ENCODE assay signal across 1 cellular context in the genomic region with DNA sequence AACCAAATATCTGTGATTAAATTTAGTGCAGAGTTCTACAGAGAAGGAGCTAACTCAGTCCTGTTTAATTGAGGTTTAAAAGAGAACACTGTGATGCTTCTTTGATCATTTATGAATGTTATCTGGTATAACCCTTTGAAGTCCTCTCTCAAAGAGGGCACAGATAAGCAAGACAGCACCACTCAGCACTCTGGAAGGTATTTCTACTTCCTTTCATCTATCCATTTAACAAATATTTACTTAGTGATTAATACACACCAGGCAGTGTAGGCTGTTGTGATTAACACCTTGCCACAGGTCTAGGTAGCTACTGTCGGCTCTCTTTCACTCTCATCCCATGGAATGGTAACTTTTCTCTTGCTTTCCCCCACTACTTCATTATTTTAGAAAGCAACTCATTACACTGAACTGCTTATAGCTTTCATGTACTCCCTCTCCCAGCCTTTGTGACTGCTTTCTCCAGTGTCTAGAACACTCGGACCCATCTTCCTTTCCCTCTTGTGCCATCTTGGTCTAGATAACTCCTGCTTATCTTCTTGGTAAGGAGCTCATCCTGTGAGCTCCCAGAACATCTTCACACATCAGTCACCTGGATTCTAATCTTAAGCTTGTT.
A peak's percentile ranks its signal among the peaks of the same experiment; 100 is the strongest.
TF ChIP-seq lines count a peak whose summit lies in the region.

No MANE protein-coding gene starts in this region.

TF ChIP-seq in HepG2, 621 proteins besides CTCF, POLR2A, EP300 and RAD21 (continued from another document and continues in another):
- TF ChIP-seq, protein P1, sequence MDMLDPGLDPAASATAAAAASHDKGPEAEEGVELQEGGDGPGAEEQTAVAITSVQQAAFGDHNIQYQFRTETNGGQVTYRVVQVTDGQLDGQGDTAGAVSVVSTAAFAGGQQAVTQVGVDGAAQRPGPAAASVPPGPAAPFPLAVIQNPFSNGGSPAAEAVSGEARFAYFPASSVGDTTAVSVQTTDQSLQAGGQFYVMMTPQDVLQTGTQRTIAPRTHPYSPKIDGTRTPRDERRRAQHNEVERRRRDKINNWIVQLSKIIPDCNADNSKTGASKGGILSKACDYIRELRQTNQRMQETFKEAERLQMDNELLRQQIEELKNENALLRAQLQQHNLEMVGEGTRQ (IDR thresholded peaks at IDR 0.05; ENCODE audit: low read depth, low read length) = no peak
- TF ChIP-seq, protein P1 (CRISPR knock-in tag; IDR thresholded peaks at IDR 0.05; ENCODE audit: borderline replicate concordance) = no peak
- TF ChIP-seq ZFP36L2 (CRISPR knock-in tag; IDR thresholded peaks at IDR 0.05) = no peak
- no peak for TF ChIP-seq ZNF644 (CRISPR knock-in tag; IDR thresholded peaks at IDR 0.05; ENCODE audit: low read depth)
- TF ChIP-seq CHD4 (IDR thresholded peaks at IDR 0.05; ENCODE audit: borderline replicate concordance, low read length) = 0 out of 2 replicates have a peak, but pooled peaks have one; percentile 68
- TF ChIP-seq PHB2 (IDR thresholded peaks at IDR 0.05; ENCODE audit: partially characterized antibody) = no peak
- TF ChIP-seq ZNF350 (CRISPR knock-in tag; IDR thresholded peaks at IDR 0.05; ENCODE audit: borderline replicate concordance, low read depth) = no peak
- TF ChIP-seq U2AF2 (IDR thresholded peaks at IDR 0.05; ENCODE audit: low read depth, low read length) = no peak
- TF ChIP-seq ZNF768 (CRISPR knock-in tag; IDR thresholded peaks at IDR 0.05) = no peak
- TF ChIP-seq ZNF207 (IDR thresholded peaks at IDR 0.05; ENCODE audit: borderline replicate concordance) = no peak
- peak; percentile 71 for TF ChIP-seq SIX4 (CRISPR knock-in tag; IDR thresholded peaks at IDR 0.05)
- TF ChIP-seq ZNF788 (CRISPR knock-in tag; IDR thresholded peaks at IDR 0.05; ENCODE audit: borderline replicate concordance) = no peak
- TF ChIP-seq, protein P2, sequence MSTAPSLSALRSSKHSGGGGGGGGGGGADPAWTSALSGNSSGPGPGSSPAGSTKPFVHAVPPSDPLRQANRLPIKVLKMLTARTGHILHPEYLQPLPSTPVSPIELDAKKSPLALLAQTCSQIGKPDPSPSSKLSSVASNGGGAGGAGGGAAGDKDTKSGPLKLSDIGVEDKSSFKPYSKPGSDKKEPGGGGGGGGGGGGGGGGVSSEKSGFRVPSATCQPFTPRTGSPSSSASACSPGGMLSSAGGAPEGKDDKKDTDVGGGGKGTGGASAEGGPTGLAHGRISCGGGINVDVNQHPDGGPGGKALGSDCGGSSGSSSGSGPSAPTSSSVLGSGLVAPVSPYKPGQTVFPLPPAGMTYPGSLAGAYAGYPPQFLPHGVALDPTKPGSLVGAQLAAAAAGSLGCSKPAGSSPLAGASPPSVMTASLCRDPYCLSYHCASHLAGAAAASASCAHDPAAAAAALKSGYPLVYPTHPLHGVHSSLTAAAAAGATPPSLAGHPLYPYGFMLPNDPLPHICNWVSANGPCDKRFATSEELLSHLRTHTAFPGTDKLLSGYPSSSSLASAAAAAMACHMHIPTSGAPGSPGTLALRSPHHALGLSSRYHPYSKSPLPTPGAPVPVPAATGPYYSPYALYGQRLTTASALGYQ (CRISPR knock-in tag; IDR thresholded peaks at IDR 0.05) = peak; percentile 99
- TF ChIP-seq, protein P3, sequence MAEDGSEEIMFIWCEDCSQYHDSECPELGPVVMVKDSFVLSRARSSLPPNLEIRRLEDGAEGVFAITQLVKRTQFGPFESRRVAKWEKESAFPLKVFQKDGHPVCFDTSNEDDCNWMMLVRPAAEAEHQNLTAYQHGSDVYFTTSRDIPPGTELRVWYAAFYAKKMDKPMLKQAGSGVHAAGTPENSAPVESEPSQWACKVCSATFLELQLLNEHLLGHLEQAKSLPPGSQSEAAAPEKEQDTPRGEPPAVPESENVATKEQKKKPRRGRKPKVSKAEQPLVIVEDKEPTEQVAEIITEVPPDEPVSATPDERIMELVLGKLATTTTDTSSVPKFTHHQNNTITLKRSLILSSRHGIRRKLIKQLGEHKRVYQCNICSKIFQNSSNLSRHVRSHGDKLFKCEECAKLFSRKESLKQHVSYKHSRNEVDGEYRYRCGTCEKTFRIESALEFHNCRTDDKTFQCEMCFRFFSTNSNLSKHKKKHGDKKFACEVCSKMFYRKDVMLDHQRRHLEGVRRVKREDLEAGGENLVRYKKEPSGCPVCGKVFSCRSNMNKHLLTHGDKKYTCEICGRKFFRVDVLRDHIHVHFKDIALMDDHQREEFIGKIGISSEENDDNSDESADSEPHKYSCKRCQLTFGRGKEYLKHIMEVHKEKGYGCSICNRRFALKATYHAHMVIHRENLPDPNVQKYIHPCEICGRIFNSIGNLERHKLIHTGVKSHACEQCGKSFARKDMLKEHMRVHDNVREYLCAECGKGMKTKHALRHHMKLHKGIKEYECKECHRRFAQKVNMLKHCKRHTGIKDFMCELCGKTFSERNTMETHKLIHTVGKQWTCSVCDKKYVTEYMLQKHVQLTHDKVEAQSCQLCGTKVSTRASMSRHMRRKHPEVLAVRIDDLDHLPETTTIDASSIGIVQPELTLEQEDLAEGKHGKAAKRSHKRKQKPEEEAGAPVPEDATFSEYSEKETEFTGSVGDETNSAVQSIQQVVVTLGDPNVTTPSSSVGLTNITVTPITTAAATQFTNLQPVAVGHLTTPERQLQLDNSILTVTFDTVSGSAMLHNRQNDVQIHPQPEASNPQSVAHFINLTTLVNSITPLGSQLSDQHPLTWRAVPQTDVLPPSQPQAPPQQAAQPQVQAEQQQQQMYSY (CRISPR knock-in tag; IDR thresholded peaks at IDR 0.05) = no peak
- no peak for TF ChIP-seq SSRP1 (CRISPR knock-in tag; IDR thresholded peaks at IDR 0.05)
- TF ChIP-seq ZNF431 (CRISPR knock-in tag; IDR thresholded peaks at IDR 0.05; ENCODE audit: borderline replicate concordance, low read depth) = peak; percentile 30; the same call in 1 of the 2 replicates
- no peak for TF ChIP-seq ZNF552 (CRISPR knock-in tag; IDR thresholded peaks at IDR 0.05; ENCODE audit: borderline replicate concordance)
- TF ChIP-seq PPARG (CRISPR knock-in tag; conservative IDR thresholded peaks at IDR 0.05) = peak; percentile 88
- no peak for TF ChIP-seq SMAD1 (CRISPR knock-in tag; IDR thresholded peaks at IDR 0.05; ENCODE audit: borderline replicate concordance, low read depth)
- TF ChIP-seq, protein P4, sequence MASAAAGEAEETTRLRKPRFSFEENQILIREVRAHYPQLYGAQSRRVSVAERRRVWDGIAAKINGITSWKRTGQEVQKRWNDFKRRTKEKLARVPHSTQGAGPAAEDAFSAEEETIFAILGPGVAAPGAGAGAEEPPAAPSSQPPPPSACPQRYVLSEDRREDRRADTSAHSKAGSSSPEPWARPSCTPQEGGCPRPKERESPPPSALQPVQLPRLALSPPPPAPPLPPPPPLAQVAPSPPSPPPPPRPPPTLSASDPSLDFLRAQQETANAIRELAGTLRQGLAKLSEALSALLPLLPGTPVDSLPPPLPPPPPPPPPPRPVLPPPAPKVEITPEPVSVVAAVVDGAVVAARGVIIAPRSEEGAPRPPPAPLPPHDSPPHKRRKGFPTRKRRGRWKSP (CRISPR knock-in tag; IDR thresholded peaks at IDR 0.05) = peak; percentile 57; the same call in 1 of the 2 replicates
- TF ChIP-seq ZBTB21 (CRISPR knock-in tag; IDR thresholded peaks at IDR 0.05) = no peak
- TF ChIP-seq, protein P5, sequence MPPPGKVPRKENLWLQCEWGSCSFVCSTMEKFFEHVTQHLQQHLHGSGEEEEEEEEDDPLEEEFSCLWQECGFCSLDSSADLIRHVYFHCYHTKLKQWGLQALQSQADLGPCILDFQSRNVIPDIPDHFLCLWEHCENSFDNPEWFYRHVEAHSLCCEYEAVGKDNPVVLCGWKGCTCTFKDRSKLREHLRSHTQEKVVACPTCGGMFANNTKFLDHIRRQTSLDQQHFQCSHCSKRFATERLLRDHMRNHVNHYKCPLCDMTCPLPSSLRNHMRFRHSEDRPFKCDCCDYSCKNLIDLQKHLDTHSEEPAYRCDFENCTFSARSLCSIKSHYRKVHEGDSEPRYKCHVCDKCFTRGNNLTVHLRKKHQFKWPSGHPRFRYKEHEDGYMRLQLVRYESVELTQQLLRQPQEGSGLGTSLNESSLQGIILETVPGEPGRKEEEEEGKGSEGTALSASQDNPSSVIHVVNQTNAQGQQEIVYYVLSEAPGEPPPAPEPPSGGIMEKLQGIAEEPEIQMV (CRISPR knock-in tag; IDR thresholded peaks at IDR 0.05; ENCODE audit: low read depth) = no peak
- TF ChIP-seq SNAPC4 (CRISPR knock-in tag; IDR thresholded peaks at IDR 0.05) = no peak
- TF ChIP-seq TFDP1 (CRISPR knock-in tag; IDR thresholded peaks at IDR 0.05; ENCODE audit: borderline replicate concordance) = no peak
- no peak for TF ChIP-seq ZNF790 (CRISPR knock-in tag; IDR thresholded peaks at IDR 0.05; ENCODE audit: borderline replicate concordance)
- no peak for TF ChIP-seq ZBTB46 (CRISPR knock-in tag; IDR thresholded peaks at IDR 0.05; ENCODE audit: borderline replicate concordance)
- TF ChIP-seq CAMTA2 (CRISPR knock-in tag; IDR thresholded peaks at IDR 0.05; ENCODE audit: borderline replicate concordance) = no peak
- no peak for TF ChIP-seq RFX3 (CRISPR knock-in tag; IDR thresholded peaks at IDR 0.05)
- TF ChIP-seq, protein P6, sequence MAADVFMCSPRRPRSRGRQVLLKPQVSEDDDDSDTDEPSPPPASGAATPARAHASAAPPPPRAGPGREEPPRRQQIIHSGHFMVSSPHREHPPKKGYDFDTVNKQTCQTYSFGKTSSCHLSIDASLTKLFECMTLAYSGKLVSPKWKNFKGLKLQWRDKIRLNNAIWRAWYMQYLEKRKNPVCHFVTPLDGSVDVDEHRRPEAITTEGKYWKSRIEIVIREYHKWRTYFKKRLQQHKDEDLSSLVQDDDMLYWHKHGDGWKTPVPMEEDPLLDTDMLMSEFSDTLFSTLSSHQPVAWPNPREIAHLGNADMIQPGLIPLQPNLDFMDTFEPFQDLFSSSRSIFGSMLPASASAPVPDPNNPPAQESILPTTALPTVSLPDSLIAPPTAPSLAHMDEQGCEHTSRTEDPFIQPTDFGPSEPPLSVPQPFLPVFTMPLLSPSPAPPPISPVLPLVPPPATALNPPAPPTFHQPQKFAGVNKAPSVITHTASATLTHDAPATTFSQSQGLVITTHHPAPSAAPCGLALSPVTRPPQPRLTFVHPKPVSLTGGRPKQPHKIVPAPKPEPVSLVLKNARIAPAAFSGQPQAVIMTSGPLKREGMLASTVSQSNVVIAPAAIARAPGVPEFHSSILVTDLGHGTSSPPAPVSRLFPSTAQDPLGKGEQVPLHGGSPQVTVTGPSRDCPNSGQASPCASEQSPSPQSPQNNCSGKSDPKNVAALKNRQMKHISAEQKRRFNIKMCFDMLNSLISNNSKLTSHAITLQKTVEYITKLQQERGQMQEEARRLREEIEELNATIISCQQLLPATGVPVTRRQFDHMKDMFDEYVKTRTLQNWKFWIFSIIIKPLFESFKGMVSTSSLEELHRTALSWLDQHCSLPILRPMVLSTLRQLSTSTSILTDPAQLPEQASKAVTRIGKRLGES (CRISPR knock-in tag; IDR thresholded peaks at IDR 0.05; ENCODE audit: borderline replicate concordance) = no peak
- 0 out of 2 replicates have a peak, but pooled peaks have one; percentile 68 for TF ChIP-seq ZNF816 (CRISPR knock-in tag; IDR thresholded peaks at IDR 0.05; ENCODE audit: borderline replicate concordance)
- TF ChIP-seq ERF (CRISPR knock-in tag; IDR thresholded peaks at IDR 0.05) = peak; percentile 81; the same call in 1 of the 2 replicates
- TF ChIP-seq KDM6A (CRISPR knock-in tag; IDR thresholded peaks at IDR 0.05; ENCODE audit: low read depth) = peak; percentile 53; the same call in 1 of the 2 replicates
